ENCODE assay signal across 28 cellular contexts in genomic region chr16:87447323-87447722, GRCh38. TPM values are rescaled to one million over a fixed set of nuclear protein-coding genes. Genes with fewer than 3 reads are reported as not detected.
DNase-seq lines count a peak whose midpoint lies in the region; ATAC-seq, FAIRE-seq and TF ChIP-seq lines count a peak whose summit lies in the region.
"Had no signal": no experiment of that assay in that cellular context is flagged by ENCODE, and none has a peak within 500 bp of the region (broad histone marks: within the 10 kb centered on the region; RNA-seq: fewer than 3 reads in every experiment).

No MANE protein-coding gene starts in this region.

- peak overlapping the region; percentile 58 for H3K9ac ChIP-seq in astrocyte (ENCODE audit: low read length)
- no peak overlapping the region for H3K9ac ChIP-seq in rectal smooth muscle tissue (ENCODE audit: low read length)
- H3K9ac ChIP-seq: GM23248 had no signal

- no peak overlapping the region for H3K27ac ChIP-seq in CD4-positive, CD25-positive, alpha-beta regulatory T cell (ENCODE audit: insufficient read depth, low read length, poor library complexity, severe bottlenecking)
- H3K27ac ChIP-seq in astrocyte (ENCODE audit: low read depth, low read length): peak overlapping the region; percentile 89
- H3K27ac ChIP-seq in rectal smooth muscle tissue (ENCODE audit: low read depth, low read length): peak overlapping the region; percentile 56
- no peak overlapping the region for H3K27ac ChIP-seq in spleen
- no peak overlapping the region for H3K27ac ChIP-seq in tibial artery
- H3K27ac ChIP-seq: A549, gastrocnemius medialis, GM23248, HL-60, SJCRH30 had no signal

- no peaks in the 10 kb centered on the region for H3K9me3 ChIP-seq in CD4-positive, CD25-positive, alpha-beta regulatory T cell (ENCODE audit: control insufficient read depth in 2 of 2, low read length in 2 of 2)
- H3K9me3 ChIP-seq in astrocyte (ENCODE audit: insufficient read depth, low read depth, low read length): no peaks in the 10 kb centered on the region
- peaks cover 0 to 13% (median 0%) of the 10 kb centered on the region in 8 donors for H3K9me3 ChIP-seq in spleen
- no peaks in the 10 kb centered on the region for H3K9me3 ChIP-seq in tibial artery
- H3K9me3 ChIP-seq: gastrocnemius medialis, Peyer's patch, SJCRH30 had no signal

- no peaks in the 10 kb centered on the region for H3K27me3 ChIP-seq in CD4-positive, CD25-positive, alpha-beta regulatory T cell (ENCODE audit: control insufficient read depth, insufficient read depth, low read length)
- no peaks in the 10 kb centered on the region for H3K27me3 ChIP-seq in astrocyte (ENCODE audit: insufficient read depth, low read length)
- no peaks in the 10 kb centered on the region for H3K27me3 ChIP-seq in rectal smooth muscle tissue (ENCODE audit: control insufficient read depth, insufficient read depth, low read length)
- no peaks in the 10 kb centered on the region for H3K27me3 ChIP-seq in spleen (replicated peaks in 1 of 7)
- no peaks in the 10 kb centered on the region for H3K27me3 ChIP-seq in tibial artery
- H3K27me3 ChIP-seq: gastrocnemius medialis, Peyer's patch, SJCRH30 had no signal

- H3K4me2 ChIP-seq in astrocyte (ENCODE audit: low read length): peak overlapping the region; percentile 64
- H3K4me2 ChIP-seq: A549 had no signal

- H3K27ac Mint-ChIP-seq in CD4-positive, CD25-positive, alpha-beta regulatory T cell: peak overlapping the region in 2 of 3 donors; percentile 34 to 62
- no peak overlapping the region for H3K27ac Mint-ChIP-seq in astrocyte (ENCODE audit: unreplicated experiment)
- H3K27ac Mint-ChIP-seq: activated T-cell treated with anti-CD3 and anti-CD28 coated beads, Interleukin-2, amount 50 U/mL, for 72 hours; T-helper 1 cell treated with Interleukin-12 subunit alpha and Interleukin-12 subunit beta and Interleukin-4 antibody, amounts not matched to agents 30 μg/mL and 1 μg/mL, for 36 hours had no signal

- no peak overlapping the region for H2AFZ ChIP-seq in astrocyte (ENCODE audit: low read depth, low read length)
- H2AFZ ChIP-seq: GM23248 had no signal

- H4K20me1 ChIP-seq in astrocyte (ENCODE audit: insufficient read depth, low read length): peaks cover 18% of the 10 kb centered on the region

- DNase-seq in CD4-positive, CD25-positive, alpha-beta regulatory T cell: no peak
- peak; percentile 91 for DNase-seq in astrocyte (ENCODE audit: low read depth)
- DNase-seq in fibroblast of the aortic adventitia (ENCODE audit: low read depth): peak; percentile 85
- no peak for DNase-seq in spleen
- DNase-seq in tibial artery: no peak
- no peak for DNase-seq in NCI-H82 treated with DMSO at 0.1 percent for 48 hours (lab: John Stamatoyannopoulos, UW; ENCODE audit: unreplicated experiment)
- DNase-seq in NCI-H2029 treated with DMSO at 0.1 percent for 48 hours (lab: John Stamatoyannopoulos, UW): no peak
- DNase-seq: activated CD4-positive, alpha-beta T cell treated with anti-CD3 and anti-CD28 coated beads for 4 hours; activated naive CD4-positive, alpha-beta T cell treated with anti-CD3 and anti-CD28 coated beads, Interleukin-2, amount 50 U/mL, for 16 hours; activated T-cell treated with anti-CD3 and anti-CD28 coated beads, Interleukin-2, amount 50 U/mL, for 72 hours; aorta; C1 segment of cervical spinal cord; gastrocnemius medialis; GM23248; NCI-H2107; NCI-H446 treated with DMSO at 0.1 percent for 48 hours; NK-92 treated with Interleukin-12 subunit alpha and Interleukin-12 subunit beta, amount 100 ng/mL, for 24 hours; Peyer's patch; SJCRH30; stimulated activated CD4-positive, alpha-beta T cell treated with anti-CD3 and anti-CD28 coated beads, Interleukin-4, amount 100 ng/mL, for 1 hour; stimulated activated naive CD8-positive, alpha-beta T cell treated with anti-CD3 and anti-CD28 coated beads, Interleukin-15, Interleukin-2, amounts not matched to agents 100 U/mL and 50 U/mL, for 24 hours; trophoblast cell had no signal

- 84 to 98% (median 95%) methylated on average over 6 of the region's 6 CpGs for WGBS in spleen, 5 donors

- TF ChIP-seq POLR2A in spleen (IDR thresholded peaks at IDR 0.05): no peak

- H3K79me2 ChIP-seq in astrocyte (ENCODE audit: insufficient read depth, low read length): peaks cover 16% of the 10 kb centered on the region

- intact Hi-C loops in spleen (cut with DNase I; ENCODE audit: low total_unique reads) (no loop called here), tibial artery (cut with DNase I; ENCODE audit: low total_unique reads) (no loop called here)

- no peak for FAIRE-seq in astrocyte (lab: Jason Lieb, UNC)
- FAIRE-seq: A549, endometrium had no signal

- no peak overlapping the region for H3K4me3 Mint-ChIP-seq in CD4-positive, CD25-positive, alpha-beta regulatory T cell
- H3K4me3 Mint-ChIP-seq in astrocyte (ENCODE audit: unreplicated experiment): no peak overlapping the region
- H3K4me3 Mint-ChIP-seq: activated T-cell treated with anti-CD3 and anti-CD28 coated beads, Interleukin-2, amount 50 U/mL, for 72 hours; T-helper 1 cell treated with Interleukin-12 subunit alpha and Interleukin-12 subunit beta and Interleukin-4 antibody, amounts not matched to agents 30 μg/mL and 1 μg/mL, for 36 hours had no signal

- H3K36me3 Mint-ChIP-seq in CD4-positive, CD25-positive, alpha-beta regulatory T cell: peaks cover 53% of the 10 kb centered on the region
- H3K36me3 Mint-ChIP-seq in astrocyte (ENCODE audit: low read depth, unreplicated experiment): peaks cover 24% of the 10 kb centered on the region

- H3K36me3 ChIP-seq in CD4-positive, CD25-positive, alpha-beta regulatory T cell (ENCODE audit: control insufficient read depth, insufficient read depth, low read length): peaks cover 53% of the 10 kb centered on the region
- peaks cover 6% of the 10 kb centered on the region for H3K36me3 ChIP-seq in astrocyte (ENCODE audit: insufficient read depth, low read length)
- peaks cover 8% of the 10 kb centered on the region for H3K36me3 ChIP-seq in rectal smooth muscle tissue (ENCODE audit: control insufficient read depth, insufficient read depth, low read length)
- H3K36me3 ChIP-seq in spleen: peaks cover 0 to 58% (median 10%) of the 10 kb centered on the region in 6 donors
- H3K36me3 ChIP-seq in tibial artery: peaks cover 8 to 47% (median 36%) of the 10 kb centered on the region in 3 donors
- H3K36me3 ChIP-seq: SJCRH30 had no signal

- H3K4me1 Mint-ChIP-seq in CD4-positive, CD25-positive, alpha-beta regulatory T cell: peaks cover 6 to 39% (median 18%) of the 10 kb centered on the region in 4 donors
- no peaks in the 10 kb centered on the region for H3K4me1 Mint-ChIP-seq in astrocyte (ENCODE audit: low read depth, unreplicated experiment)

- TF ChIP-seq CTCF in astrocyte (IDR thresholded peaks at IDR 0.05; ENCODE audit: insufficient read depth, low read depth, low read length) (no peak), fibroblast of the aortic adventitia (IDR thresholded peaks at IDR 0.05; ENCODE audit: insufficient read depth, low read length) (no peak), spleen (IDR thresholded peaks at IDR 0.05 in 8 of 11, conservative IDR thresholded peaks at IDR 0.05 in 3 of 11) (no peak), tibial artery (IDR thresholded peaks at IDR 0.05) (no peak)

- no peak overlapping the region for H3K4me3 ChIP-seq in CD4-positive, CD25-positive, alpha-beta regulatory T cell (ENCODE audit: low read depth, low read length)
- H3K4me3 ChIP-seq in astrocyte (ENCODE audit: insufficient read depth, low read depth, low read length) (no peak overlapping the region), fibroblast of the aortic adventitia (ENCODE audit: low read depth, low read length) (no peak overlapping the region), rectal smooth muscle tissue (ENCODE audit: low read length) (no peak overlapping the region), spleen (no peak overlapping the region), tibial artery (no peak overlapping the region)
- H3K4me3 ChIP-seq: A549, gastrocnemius medialis, GM23248, lung, Peyer's patch, SJCRH30 had no signal

- H3K9me3 Mint-ChIP-seq in CD4-positive, CD25-positive, alpha-beta regulatory T cell: no peaks in the 10 kb centered on the region
- no peaks in the 10 kb centered on the region for H3K9me3 Mint-ChIP-seq in astrocyte (ENCODE audit: unreplicated experiment)
- H3K9me3 Mint-ChIP-seq: activated T-cell treated with anti-CD3 and anti-CD28 coated beads, Interleukin-2, amount 50 U/mL, for 72 hours; T-helper 1 cell treated with Interleukin-12 subunit alpha and Interleukin-12 subunit beta and Interleukin-4 antibody, amounts not matched to agents 30 μg/mL and 1 μg/mL, for 36 hours had no signal

- H3K27me3 Mint-ChIP-seq in CD4-positive, CD25-positive, alpha-beta regulatory T cell: no peaks in the 10 kb centered on the region
- no peaks in the 10 kb centered on the region for H3K27me3 Mint-ChIP-seq in astrocyte (ENCODE audit: low read depth, unreplicated experiment)

- no peaks in the 10 kb centered on the region for H3K4me1 ChIP-seq in CD4-positive, CD25-positive, alpha-beta regulatory T cell (ENCODE audit: control insufficient read depth, insufficient read depth, low read length, poor library complexity, severe bottlenecking)
- H3K4me1 ChIP-seq in astrocyte (ENCODE audit: insufficient read depth, low read length): peaks cover 28% of the 10 kb centered on the region
- H3K4me1 ChIP-seq in rectal smooth muscle tissue (ENCODE audit: control insufficient read depth, insufficient read depth, low read length): peaks cover 9% of the 10 kb centered on the region
- no peaks in the 10 kb centered on the region for H3K4me1 ChIP-seq in spleen
- no peaks in the 10 kb centered on the region for H3K4me1 ChIP-seq in tibial artery
- H3K4me1 ChIP-seq: A549, Peyer's patch, SJCRH30 had no signal

- no peak for ATAC-seq in CD4-positive, CD25-positive, alpha-beta regulatory T cell (ENCODE audit: low read depth in 2 of 2)
- ATAC-seq: A549; gastrocnemius medialis; stimulated activated naive CD8-positive, alpha-beta T cell treated with anti-CD3 and anti-CD28 coated beads, Interleukin-15, Interleukin-2, amounts not matched to agents 100 U/mL and 50 U/mL, for 24 hours had no signal

RNA-seq across cellular contexts. Expression of gene ZCCHC14, which starts 45.5 kb away (rescaled TPM):
- 33.7 TPM for total RNA-seq in CD4-positive, CD25-positive, alpha-beta regulatory T cell
- 1 to 10 TPM; 1.6 to 2.2 (median 1.8) TPM for polyA plus RNA-seq in CD4-positive, CD25-positive, alpha-beta regulatory T cell
- total RNA-seq in astrocyte (19.0 and 19.2 TPM in 2 replicates), fibroblast of the aortic adventitia (ENCODE audit: low replicate concordance) (17.1 and 24.5 TPM in 2 replicates), spleen (10 to 100 TPM; 11.4 to 18.3 (median 14.2) TPM)
- polyA plus RNA-seq in spleen: 1 to 10 TPM; 1.6 to 3.7 (median 1.8) TPM

RNA-seq across cellular contexts. Expression of gene MAP1LC3B, which starts 55.2 kb away (rescaled TPM):
- total RNA-seq in CD4-positive, CD25-positive, alpha-beta regulatory T cell: 83.2 TPM
- polyA plus RNA-seq in CD4-positive, CD25-positive, alpha-beta regulatory T cell: 100 to 1,000 TPM; 123 to 158 (median 140) TPM
- 206 and 221 TPM in 2 replicates for total RNA-seq in astrocyte
- 22.2 and 54.9 TPM in 2 replicates for total RNA-seq in fibroblast of the aortic adventitia (ENCODE audit: low replicate concordance)
- total RNA-seq in spleen: 10 to 100 TPM; 47.6 to 71.4 (median 61.7) TPM
- 10 to 100 TPM; 32.3 to 50.4 (median 46.5) TPM for polyA plus RNA-seq in spleen

Comparison
In these comparisons a context has a peak if more than half of its experiments do, and no peak if none do; other contexts are left out.
1. DNase-seq: peak in astrocyte (single experiment) and fibroblast of the aortic adventitia (single experiment); none in CD4-positive, CD25-positive, alpha-beta regulatory T cell (0 of 3), spleen (single experiment), tibial artery (0 of 2), NCI-H82 treated with DMSO at 0.1 percent for 48 hours (single experiment) and NCI-H2029 treated with DMSO at 0.1 percent for 48 hours (single experiment).
2. H3K27ac ChIP-seq: peak in astrocyte (single experiment) and rectal smooth muscle tissue (single experiment); none in CD4-positive, CD25-positive, alpha-beta regulatory T cell (single experiment), spleen (0 of 8) and tibial artery (0 of 2).